In the genomic region with DNA sequence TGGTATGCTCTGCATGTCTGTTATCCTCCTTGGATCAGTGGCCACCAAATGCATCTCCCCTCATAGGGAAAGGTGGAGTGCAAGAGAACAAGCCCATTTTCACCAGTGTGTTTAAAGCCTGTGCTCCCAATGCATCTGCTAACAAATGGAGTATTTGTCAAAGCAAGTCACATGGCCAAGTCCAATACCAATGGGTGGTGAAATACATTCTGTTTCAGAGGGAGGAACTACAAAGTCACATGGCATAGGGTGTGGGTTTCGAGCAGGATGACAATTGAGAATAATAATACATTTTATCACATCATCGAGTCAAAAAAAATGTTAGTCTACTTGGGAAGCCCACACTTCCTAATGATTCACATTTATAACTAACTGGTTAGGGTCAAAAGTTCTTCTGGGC, we compare ENCODE assay signal across 17 cellular contexts.
DNase-seq lines count a peak whose midpoint lies in the region; ATAC-seq, FAIRE-seq and TF ChIP-seq lines count a peak whose summit lies in the region.
"Had no signal": no experiment of that assay in that cellular context is flagged by ENCODE, and none has a peak within 500 bp of the region (broad histone marks: within the 10 kb centered on the region; RNA-seq: fewer than 3 reads in every experiment).

No MANE protein-coding gene starts in this region.

- no peaks in the 10 kb centered on the region for H3K27me3 Mint-ChIP-seq in nephron progenitor cell (ENCODE audit: low read depth, poor library complexity)
- H3K27me3 Mint-ChIP-seq: CD4-positive, alpha-beta T cell had no signal

- no peak overlapping the region for H2AFZ ChIP-seq in PC-3 (ENCODE audit: low read length)
- H2AFZ ChIP-seq: GM23338 had no signal

- intact Hi-C loops in PC-3 (cut with micrococcal nuclease) = no loop called here
- intact Hi-C loops in right lobe of liver (cut with DNase I) = no loop called here

- FAIRE-seq in RCC 7860 (lab: Jason Lieb, UNC) (peak; percentile 8), urothelium cell line (lab: Jason Lieb, UNC) (peak; percentile 46)
- FAIRE-seq: A204.1, HepG2, HTR-8/SVneo had no signal

- H3K27ac ChIP-seq in PC-3 (ENCODE audit: low read length) (no peak overlapping the region), right lobe of liver (no peak overlapping the region)

- no peaks in the 10 kb centered on the region for H3K9me2 ChIP-seq in PC-3 (replicated peaks; ENCODE audit: low read length)

- H3K4me3 Mint-ChIP-seq in nephron progenitor cell = no peak overlapping the region
- H3K4me3 Mint-ChIP-seq: B cell; CD4-positive, alpha-beta T cell; GM23338; H9 had no signal

- H3K4me2 ChIP-seq in PC-3 (ENCODE audit: low read length) = no peak overlapping the region
- H3K4me2 ChIP-seq: GM23338 had no signal

- no peak for TF ChIP-seq CTCF in fibroblast of mammary gland (conservative IDR thresholded peaks at IDR 0.05; ENCODE audit: control insufficient read depth, insufficient read depth, low read depth, low read length)
- TF ChIP-seq CTCF in nephron progenitor cell (IDR thresholded peaks at IDR 0.05) = no peak
- no peak for TF ChIP-seq CTCF in PC-3 (conservative IDR thresholded peaks at IDR 0.05; ENCODE audit: low read depth, low read length)
- no peak for TF ChIP-seq CTCF in right lobe of liver (IDR thresholded peaks at IDR 0.05)

- H3K36me3 ChIP-seq in PC-3 (ENCODE audit: low read depth, low read length) = no peaks in the 10 kb centered on the region
- no peaks in the 10 kb centered on the region for H3K36me3 ChIP-seq in right lobe of liver

- H3K9me3 ChIP-seq in PC-3 (ENCODE audit: low read length) = no peaks in the 10 kb centered on the region
- no peaks in the 10 kb centered on the region for H3K9me3 ChIP-seq in right lobe of liver

- POLR2A ChIA-PET in PC-3 (lab: Charles Lee; ENCODE audit: unreplicated experiment) = no interaction called here

- WGBS in right lobe of liver (ENCODE audit: insufficient coverage, low coverage, low lambda C conversion rate, missing lambda C conversion rate) = 90% methylated on average over 2 of the region's 2 CpGs

- H3K9me3 Mint-ChIP-seq in nephron progenitor cell = no peaks in the 10 kb centered on the region
- H3K9me3 Mint-ChIP-seq: CD4-positive, alpha-beta T cell; GM23338; H9 had no signal

- no peaks in the 10 kb centered on the region for H3K27me3 ChIP-seq in PC-3 (ENCODE audit: low read length)
- no peaks in the 10 kb centered on the region for H3K27me3 ChIP-seq in right lobe of liver

- no peaks in the 10 kb centered on the region for H3K4me1 Mint-ChIP-seq in nephron progenitor cell
- H3K4me1 Mint-ChIP-seq: B cell, GM23338, H9 had no signal

- no peak overlapping the region for H3K9ac ChIP-seq in PC-3 (ENCODE audit: low read length)

- DNase-seq in RCC 7860 (ENCODE audit: low spot score) (no peak), fibroblast of mammary gland (ENCODE audit: low read depth) (peak; percentile 37), nephron progenitor cell (no peak), urothelium cell line (ENCODE audit: low spot score) (no peak), retina (no peak), PC-3 (no peak), right lobe of liver (no peak)
- DNase-seq: C1 segment of cervical spinal cord; Calu3; CD4-positive, alpha-beta T cell; DMS 273 treated with DMSO at 0.1 percent for 48 hours; H9 had no signal

- H3K79me2 ChIP-seq in PC-3 (ENCODE audit: low read length) = no peaks in the 10 kb centered on the region

- H3K4me1 ChIP-seq in PC-3 (ENCODE audit: insufficient read depth, low read length) (no peaks in the 10 kb centered on the region), right lobe of liver (peaks cover 0 to 3% (median 0%) of the 10 kb centered on the region in 4 donors)

- no peaks in the 10 kb centered on the region for H3F3A ChIP-seq in PC-3 (ENCODE audit: low read length, unreplicated experiment)

- CTCF ChIA-PET in PC-3 (lab: Charles Lee) = no interaction called here

- TF ChIP-seq POLR2A in right lobe of liver (IDR thresholded peaks at IDR 0.05) = no peak

- no TSS peak for BruUV-seq in PC-3 (replicated peaks; lab: Mats Ljungman, UMichigan)

- H3K27ac Mint-ChIP-seq in nephron progenitor cell = peak overlapping the region; percentile 38
- H3K27ac Mint-ChIP-seq: B cell; CD4-positive, alpha-beta T cell; GM23338; H9 had no signal

- ATAC-seq in PC-3 = no peak
- no peak for ATAC-seq in right lobe of liver
- ATAC-seq: GM23338, HepG2 had no signal

- H3K4me3 ChIP-seq in fibroblast of mammary gland (ENCODE audit: control insufficient read depth, low read depth, low read length) (no peak overlapping the region), PC-3 (ENCODE audit: low read length) (no peak overlapping the region), right lobe of liver (no peak overlapping the region)
- H3K4me3 ChIP-seq: GM23338 had no signal

- H4K20me1 ChIP-seq in PC-3 (ENCODE audit: low read length) = no peaks in the 10 kb centered on the region

- H3K36me3 Mint-ChIP-seq in nephron progenitor cell (ENCODE audit: low read depth) = no peaks in the 10 kb centered on the region
